1 cellular context compared by ENCODE assay signal in the genomic region with DNA sequence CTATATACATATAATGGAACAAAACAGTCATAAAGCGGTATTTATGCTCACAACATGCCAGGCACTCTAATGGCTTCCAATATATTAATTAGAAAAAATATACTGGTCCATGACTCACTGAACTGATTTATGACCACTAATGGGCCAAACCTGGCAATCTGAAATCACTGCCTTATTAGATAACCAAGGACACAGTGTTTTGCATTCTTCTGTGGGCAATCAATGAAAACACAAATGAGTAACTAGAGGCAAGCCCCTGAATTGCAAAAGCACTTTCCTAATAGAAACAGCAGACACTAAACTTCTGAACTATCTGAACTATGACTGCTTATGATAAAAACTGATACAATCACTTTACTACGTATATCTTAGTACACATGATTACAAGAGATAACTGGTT.
TF ChIP-seq lines count a peak whose summit lies in the region.

No MANE protein-coding gene starts in this region.

TF ChIP-seq in HepG2, 621 proteins besides CTCF, POLR2A, EP300 and RAD21 (continued from another document and continues in another):
- TF ChIP-seq, protein P1, sequence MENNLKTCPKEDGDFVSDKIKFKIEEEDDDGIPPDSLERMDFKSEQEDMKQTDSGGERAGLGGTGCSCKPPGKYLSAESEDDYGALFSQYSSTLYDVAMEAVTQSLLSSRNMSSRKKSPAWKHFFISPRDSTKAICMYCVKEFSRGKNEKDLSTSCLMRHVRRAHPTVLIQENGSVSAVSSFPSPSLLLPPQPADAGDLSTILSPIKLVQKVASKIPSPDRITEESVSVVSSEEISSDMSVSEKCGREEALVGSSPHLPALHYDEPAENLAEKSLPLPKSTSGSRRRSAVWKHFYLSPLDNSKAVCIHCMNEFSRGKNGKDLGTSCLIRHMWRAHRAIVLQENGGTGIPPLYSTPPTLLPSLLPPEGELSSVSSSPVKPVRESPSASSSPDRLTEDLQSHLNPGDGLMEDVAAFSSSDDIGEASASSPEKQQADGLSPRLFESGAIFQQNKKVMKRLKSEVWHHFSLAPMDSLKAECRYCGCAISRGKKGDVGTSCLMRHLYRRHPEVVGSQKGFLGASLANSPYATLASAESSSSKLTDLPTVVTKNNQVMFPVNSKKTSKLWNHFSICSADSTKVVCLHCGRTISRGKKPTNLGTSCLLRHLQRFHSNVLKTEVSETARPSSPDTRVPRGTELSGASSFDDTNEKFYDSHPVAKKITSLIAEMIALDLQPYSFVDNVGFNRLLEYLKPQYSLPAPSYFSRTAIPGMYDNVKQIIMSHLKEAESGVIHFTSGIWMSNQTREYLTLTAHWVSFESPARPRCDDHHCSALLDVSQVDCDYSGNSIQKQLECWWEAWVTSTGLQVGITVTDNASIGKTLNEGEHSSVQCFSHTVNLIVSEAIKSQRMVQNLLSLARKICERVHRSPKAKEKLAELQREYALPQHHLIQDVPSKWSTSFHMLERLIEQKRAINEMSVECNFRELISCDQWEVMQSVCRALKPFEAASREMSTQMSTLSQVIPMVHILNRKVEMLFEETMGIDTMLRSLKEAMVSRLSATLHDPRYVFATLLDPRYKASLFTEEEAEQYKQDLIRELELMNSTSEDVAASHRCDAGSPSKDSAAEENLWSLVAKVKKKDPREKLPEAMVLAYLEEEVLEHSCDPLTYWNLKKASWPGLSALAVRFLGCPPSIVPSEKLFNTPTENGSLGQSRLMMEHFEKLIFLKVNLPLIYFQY (CRISPR knock-in tag; IDR thresholded peaks at IDR 0.05; ENCODE audit: borderline replicate concordance) = no peak
- TF ChIP-seq ZNF292 (CRISPR knock-in tag; IDR thresholded peaks at IDR 0.05; ENCODE audit: borderline replicate concordance, low read depth) (no peak), IKZF1 (IDR thresholded peaks at IDR 0.05) (no peak), HNF4A (CRISPR knock-in tag; IDR thresholded peaks at IDR 0.05) (peak; percentile 55), KDM3A (CRISPR knock-in tag; IDR thresholded peaks at IDR 0.05; ENCODE audit: low read depth) (no peak), MAFF (IDR thresholded peaks at IDR 0.05; ENCODE audit: low read depth, low read length) (no peak), ZFP36 (IDR thresholded peaks at IDR 0.05; ENCODE audit: borderline replicate concordance, low read depth, low read length, partially characterized antibody) (no peak), ZSCAN9 (CRISPR knock-in tag; IDR thresholded peaks at IDR 0.05; ENCODE audit: borderline replicate concordance) (no peak), ZNF790 (CRISPR knock-in tag; IDR thresholded peaks at IDR 0.05; ENCODE audit: borderline replicate concordance) (no peak), CBFB (CRISPR knock-in tag; IDR thresholded peaks at IDR 0.05) (no peak), HES4 (CRISPR knock-in tag; IDR thresholded peaks at IDR 0.05; ENCODE audit: borderline replicate concordance) (no peak), SP4 (CRISPR knock-in tag; IDR thresholded peaks at IDR 0.05) (no peak), FOXC1 (CRISPR knock-in tag; IDR thresholded peaks at IDR 0.05; ENCODE audit: borderline replicate concordance) (no peak), RELA (CRISPR knock-in tag; IDR thresholded peaks at IDR 0.05) (no peak), ZNF761 (CRISPR knock-in tag; conservative IDR thresholded peaks at IDR 0.05) (no peak), GFI1 (CRISPR knock-in tag; IDR thresholded peaks at IDR 0.05; ENCODE audit: borderline replicate concordance) (peak; percentile 98), ZFP1 (CRISPR knock-in tag; IDR thresholded peaks at IDR 0.05) (peak; percentile 30; the same call in 1 of the 2 replicates), SRSF9 (IDR thresholded peaks at IDR 0.05; ENCODE audit: borderline replicate concordance, insufficient read depth, low read depth, low read length, poor library complexity, severe bottlenecking) (no peak), ZSCAN22 (CRISPR knock-in tag; IDR thresholded peaks at IDR 0.05) (no peak), ZNF510 (CRISPR knock-in tag; IDR thresholded peaks at IDR 0.05; ENCODE audit: low read depth) (no peak), CEBPB (IDR thresholded peaks at IDR 0.05; ENCODE audit: borderline replicate concordance, low read depth, low read length) (peak; percentile 64; the same call in 1 of the 2 replicates), FOXO1 (CRISPR knock-in tag; IDR thresholded peaks at IDR 0.05) (peak; percentile 88; the same call in 1 of the 2 replicates), ZNF75D (CRISPR knock-in tag; IDR thresholded peaks at IDR 0.05; ENCODE audit: borderline replicate concordance) (no peak), ZSCAN30 (CRISPR knock-in tag; IDR thresholded peaks at IDR 0.05) (no peak), STAT5B (CRISPR knock-in tag; IDR thresholded peaks at IDR 0.05) (no peak), SOX6 (IDR thresholded peaks at IDR 0.05) (no peak), SOX6 (CRISPR knock-in tag; IDR thresholded peaks at IDR 0.05) (peak; percentile 69), ISL2 (CRISPR knock-in tag; IDR thresholded peaks at IDR 0.05) (0 out of 2 replicates have a peak, but pooled peaks have one; percentile 20), ZNF317 (CRISPR knock-in tag; IDR thresholded peaks at IDR 0.05) (peak; percentile 81; the same call in 1 of the 2 replicates), NR2F2 (IDR thresholded peaks at IDR 0.05; ENCODE audit: borderline replicate concordance, low read depth) (no peak), ZNF607 (CRISPR knock-in tag; IDR thresholded peaks at IDR 0.05; ENCODE audit: borderline replicate concordance) (no peak), PHB2 (IDR thresholded peaks at IDR 0.05; ENCODE audit: partially characterized antibody) (no peak), GATAD2A (CRISPR knock-in tag; IDR thresholded peaks at IDR 0.05) (peak; percentile 92), ZNF776 (CRISPR knock-in tag; IDR thresholded peaks at IDR 0.05) (no peak), ZIK1 (CRISPR knock-in tag; IDR thresholded peaks at IDR 0.05; ENCODE audit: borderline replicate concordance, low read depth) (no peak), KDM1A (CRISPR knock-in tag; IDR thresholded peaks at IDR 0.05) (no peak), CEBPG (CRISPR knock-in tag; IDR thresholded peaks at IDR 0.05) (peak; percentile 70)
- TF ChIP-seq, protein P2, sequence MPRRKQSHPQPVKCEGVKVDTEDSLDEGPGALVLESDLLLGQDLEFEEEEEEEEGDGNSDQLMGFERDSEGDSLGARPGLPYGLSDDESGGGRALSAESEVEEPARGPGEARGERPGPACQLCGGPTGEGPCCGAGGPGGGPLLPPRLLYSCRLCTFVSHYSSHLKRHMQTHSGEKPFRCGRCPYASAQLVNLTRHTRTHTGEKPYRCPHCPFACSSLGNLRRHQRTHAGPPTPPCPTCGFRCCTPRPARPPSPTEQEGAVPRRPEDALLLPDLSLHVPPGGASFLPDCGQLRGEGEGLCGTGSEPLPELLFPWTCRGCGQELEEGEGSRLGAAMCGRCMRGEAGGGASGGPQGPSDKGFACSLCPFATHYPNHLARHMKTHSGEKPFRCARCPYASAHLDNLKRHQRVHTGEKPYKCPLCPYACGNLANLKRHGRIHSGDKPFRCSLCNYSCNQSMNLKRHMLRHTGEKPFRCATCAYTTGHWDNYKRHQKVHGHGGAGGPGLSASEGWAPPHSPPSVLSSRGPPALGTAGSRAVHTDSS (CRISPR knock-in tag; conservative IDR thresholded peaks at IDR 0.05) = no peak
- TF ChIP-seq, protein P3, sequence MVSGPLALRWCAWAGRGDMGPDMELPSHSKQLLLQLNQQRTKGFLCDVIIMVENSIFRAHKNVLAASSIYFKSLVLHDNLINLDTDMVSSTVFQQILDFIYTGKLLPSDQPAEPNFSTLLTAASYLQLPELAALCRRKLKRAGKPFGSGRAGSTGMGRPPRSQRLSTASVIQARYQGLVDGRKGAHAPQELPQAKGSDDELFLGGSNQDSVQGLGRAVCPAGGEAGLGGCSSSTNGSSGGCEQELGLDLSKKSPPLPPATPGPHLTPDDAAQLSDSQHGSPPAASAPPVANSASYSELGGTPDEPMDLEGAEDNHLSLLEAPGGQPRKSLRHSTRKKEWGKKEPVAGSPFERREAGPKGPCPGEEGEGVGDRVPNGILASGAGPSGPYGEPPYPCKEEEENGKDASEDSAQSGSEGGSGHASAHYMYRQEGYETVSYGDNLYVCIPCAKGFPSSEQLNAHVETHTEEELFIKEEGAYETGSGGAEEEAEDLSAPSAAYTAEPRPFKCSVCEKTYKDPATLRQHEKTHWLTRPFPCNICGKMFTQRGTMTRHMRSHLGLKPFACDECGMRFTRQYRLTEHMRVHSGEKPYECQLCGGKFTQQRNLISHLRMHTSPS (CRISPR knock-in tag; IDR thresholded peaks at IDR 0.05; ENCODE audit: low read depth) = no peak
- TF ChIP-seq, protein P4, sequence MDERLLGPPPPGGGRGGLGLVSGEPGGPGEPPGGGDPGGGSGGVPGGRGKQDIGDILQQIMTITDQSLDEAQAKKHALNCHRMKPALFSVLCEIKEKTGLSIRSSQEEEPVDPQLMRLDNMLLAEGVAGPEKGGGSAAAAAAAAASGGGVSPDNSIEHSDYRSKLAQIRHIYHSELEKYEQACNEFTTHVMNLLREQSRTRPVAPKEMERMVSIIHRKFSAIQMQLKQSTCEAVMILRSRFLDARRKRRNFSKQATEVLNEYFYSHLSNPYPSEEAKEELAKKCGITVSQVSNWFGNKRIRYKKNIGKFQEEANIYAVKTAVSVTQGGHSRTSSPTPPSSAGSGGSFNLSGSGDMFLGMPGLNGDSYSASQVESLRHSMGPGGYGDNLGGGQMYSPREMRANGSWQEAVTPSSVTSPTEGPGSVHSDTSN (CRISPR knock-in tag; IDR thresholded peaks at IDR 0.05) = no peak
- TF ChIP-seq, protein P5, sequence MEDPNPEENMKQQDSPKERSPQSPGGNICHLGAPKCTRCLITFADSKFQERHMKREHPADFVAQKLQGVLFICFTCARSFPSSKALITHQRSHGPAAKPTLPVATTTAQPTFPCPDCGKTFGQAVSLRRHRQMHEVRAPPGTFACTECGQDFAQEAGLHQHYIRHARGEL (CRISPR knock-in tag; IDR thresholded peaks at IDR 0.05) = no peak
- TF ChIP-seq, protein P6, sequence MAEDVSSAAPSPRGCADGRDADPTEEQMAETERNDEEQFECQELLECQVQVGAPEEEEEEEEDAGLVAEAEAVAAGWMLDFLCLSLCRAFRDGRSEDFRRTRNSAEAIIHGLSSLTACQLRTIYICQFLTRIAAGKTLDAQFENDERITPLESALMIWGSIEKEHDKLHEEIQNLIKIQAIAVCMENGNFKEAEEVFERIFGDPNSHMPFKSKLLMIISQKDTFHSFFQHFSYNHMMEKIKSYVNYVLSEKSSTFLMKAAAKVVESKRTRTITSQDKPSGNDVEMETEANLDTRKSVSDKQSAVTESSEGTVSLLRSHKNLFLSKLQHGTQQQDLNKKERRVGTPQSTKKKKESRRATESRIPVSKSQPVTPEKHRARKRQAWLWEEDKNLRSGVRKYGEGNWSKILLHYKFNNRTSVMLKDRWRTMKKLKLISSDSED (CRISPR knock-in tag; IDR thresholded peaks at IDR 0.05) = no peak
- TF ChIP-seq, protein P7, sequence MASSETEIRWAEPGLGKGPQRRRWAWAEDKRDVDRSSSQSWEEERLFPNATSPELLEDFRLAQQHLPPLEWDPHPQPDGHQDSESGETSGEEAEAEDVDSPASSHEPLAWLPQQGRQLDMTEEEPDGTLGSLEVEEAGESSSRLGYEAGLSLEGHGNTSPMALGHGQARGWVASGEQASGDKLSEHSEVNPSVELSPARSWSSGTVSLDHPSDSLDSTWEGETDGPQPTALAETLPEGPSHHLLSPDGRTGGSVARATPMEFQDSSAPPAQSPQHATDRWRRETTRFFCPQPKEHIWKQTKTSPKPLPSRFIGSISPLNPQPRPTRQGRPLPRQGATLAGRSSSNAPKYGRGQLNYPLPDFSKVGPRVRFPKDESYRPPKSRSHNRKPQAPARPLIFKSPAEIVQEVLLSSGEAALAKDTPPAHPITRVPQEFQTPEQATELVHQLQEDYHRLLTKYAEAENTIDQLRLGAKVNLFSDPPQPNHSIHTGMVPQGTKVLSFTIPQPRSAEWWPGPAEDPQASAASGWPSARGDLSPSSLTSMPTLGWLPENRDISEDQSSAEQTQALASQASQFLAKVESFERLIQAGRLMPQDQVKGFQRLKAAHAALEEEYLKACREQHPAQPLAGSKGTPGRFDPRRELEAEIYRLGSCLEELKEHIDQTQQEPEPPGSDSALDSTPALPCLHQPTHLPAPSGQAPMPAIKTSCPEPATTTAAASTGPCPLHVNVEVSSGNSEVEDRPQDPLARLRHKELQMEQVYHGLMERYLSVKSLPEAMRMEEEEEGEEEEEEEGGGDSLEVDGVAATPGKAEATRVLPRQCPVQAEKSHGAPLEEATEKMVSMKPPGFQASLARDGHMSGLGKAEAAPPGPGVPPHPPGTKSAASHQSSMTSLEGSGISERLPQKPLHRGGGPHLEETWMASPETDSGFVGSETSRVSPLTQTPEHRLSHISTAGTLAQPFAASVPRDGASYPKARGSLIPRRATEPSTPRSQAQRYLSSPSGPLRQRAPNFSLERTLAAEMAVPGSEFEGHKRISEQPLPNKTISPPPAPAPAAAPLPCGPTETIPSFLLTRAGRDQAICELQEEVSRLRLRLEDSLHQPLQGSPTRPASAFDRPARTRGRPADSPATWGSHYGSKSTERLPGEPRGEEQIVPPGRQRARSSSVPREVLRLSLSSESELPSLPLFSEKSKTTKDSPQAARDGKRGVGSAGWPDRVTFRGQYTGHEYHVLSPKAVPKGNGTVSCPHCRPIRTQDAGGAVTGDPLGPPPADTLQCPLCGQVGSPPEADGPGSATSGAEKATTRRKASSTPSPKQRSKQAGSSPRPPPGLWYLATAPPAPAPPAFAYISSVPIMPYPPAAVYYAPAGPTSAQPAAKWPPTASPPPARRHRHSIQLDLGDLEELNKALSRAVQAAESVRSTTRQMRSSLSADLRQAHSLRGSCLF (CRISPR knock-in tag; IDR thresholded peaks at IDR 0.05; ENCODE audit: borderline replicate concordance) = no peak
- TF ChIP-seq, protein P8, sequence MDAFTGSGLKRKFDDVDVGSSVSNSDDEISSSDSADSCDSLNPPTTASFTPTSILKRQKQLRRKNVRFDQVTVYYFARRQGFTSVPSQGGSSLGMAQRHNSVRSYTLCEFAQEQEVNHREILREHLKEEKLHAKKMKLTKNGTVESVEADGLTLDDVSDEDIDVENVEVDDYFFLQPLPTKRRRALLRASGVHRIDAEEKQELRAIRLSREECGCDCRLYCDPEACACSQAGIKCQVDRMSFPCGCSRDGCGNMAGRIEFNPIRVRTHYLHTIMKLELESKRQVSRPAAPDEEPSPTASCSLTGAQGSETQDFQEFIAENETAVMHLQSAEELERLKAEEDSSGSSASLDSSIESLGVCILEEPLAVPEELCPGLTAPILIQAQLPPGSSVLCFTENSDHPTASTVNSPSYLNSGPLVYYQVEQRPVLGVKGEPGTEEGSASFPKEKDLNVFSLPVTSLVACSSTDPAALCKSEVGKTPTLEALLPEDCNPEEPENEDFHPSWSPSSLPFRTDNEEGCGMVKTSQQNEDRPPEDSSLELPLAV (CRISPR knock-in tag; conservative IDR thresholded peaks at IDR 0.05; ENCODE audit: low read depth) = no peak
